Comparison of ENCODE assay signal across 1 cellular context in the genomic region with DNA sequence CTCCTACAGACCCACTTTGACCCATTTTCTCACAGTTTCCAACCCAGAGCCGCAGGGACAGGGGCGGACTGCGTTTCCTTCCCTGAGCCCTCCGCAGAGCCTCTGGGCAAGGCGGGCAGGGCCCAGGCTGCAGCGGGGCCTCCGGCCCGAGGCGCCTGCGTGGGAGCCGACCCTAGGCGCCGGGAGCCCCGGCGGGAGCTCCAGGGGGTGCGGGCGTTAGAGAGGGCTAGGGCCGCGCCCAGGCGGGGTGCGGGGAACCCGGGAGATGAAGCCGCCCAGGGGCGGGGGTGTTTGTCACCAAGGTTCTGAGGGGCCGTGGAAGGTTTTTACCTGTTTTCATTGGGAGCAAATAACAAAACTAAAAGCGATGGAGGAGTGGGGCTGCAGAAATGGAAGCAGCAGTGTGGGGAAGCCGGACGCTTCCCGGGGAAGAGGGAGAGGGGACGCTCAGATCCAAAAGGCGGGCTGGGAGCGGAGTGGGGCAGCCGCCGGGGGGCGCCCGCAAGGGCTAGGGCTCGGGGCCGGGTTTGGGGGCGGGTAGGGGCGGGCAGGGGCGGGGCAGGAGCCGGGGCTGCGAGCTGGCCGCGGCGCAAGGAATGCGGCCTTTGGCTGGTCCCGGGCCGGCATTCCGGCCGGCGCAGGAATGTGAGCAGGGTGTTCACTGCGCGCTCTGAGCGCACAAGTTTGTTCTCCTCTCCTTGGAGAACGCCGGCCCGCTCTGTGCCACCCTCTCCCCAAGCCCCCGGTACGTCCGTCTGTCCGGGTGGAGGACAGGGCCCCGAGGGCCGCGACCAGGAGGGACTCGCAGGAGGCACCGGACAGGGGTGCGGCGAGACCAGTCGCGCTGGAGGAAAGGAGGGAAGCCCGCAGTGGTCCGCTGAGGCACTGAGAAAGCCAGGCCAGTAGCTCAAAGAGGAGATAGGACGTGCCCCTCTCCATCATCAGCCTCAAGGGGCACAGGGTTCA.
TF ChIP-seq lines count a peak whose summit lies in the region.

No MANE protein-coding gene starts in this region.

TF ChIP-seq in HepG2, 621 proteins besides CTCF, POLR2A, EP300 and RAD21 (continued from another document and continues in another):
- TF ChIP-seq ZNF407 (CRISPR knock-in tag; IDR thresholded peaks at IDR 0.05; ENCODE audit: not compliant biosample characterization) (no peak), PHF8 (CRISPR knock-in tag; IDR thresholded peaks at IDR 0.05) (peak; percentile 52; the same call in 1 of the 2 replicates), E2F1 (CRISPR knock-in tag; IDR thresholded peaks at IDR 0.05) (no peak), ZNF331 (CRISPR knock-in tag; IDR thresholded peaks at IDR 0.05) (0 out of 2 replicates have a peak, but pooled peaks have one; percentile 10), ZBTB49 (CRISPR knock-in tag; IDR thresholded peaks at IDR 0.05; ENCODE audit: borderline replicate concordance) (no peak), MLLT10 (CRISPR knock-in tag; IDR thresholded peaks at IDR 0.05) (no peak), PRDM4 (CRISPR knock-in tag; IDR thresholded peaks at IDR 0.05; ENCODE audit: borderline replicate concordance) (no peak), MEIS2 (CRISPR knock-in tag; IDR thresholded peaks at IDR 0.05) (no peak), HOXA3 (CRISPR knock-in tag; IDR thresholded peaks at IDR 0.05) (peak; percentile 32; the same call in 1 of the 2 replicates), XRCC5 (optimal IDR thresholded peaks at IDR 0.05; ENCODE audit: low read length) (peak; percentile 43), ZFP62 (CRISPR knock-in tag; IDR thresholded peaks at IDR 0.05) (no peak), KDM5B (CRISPR knock-in tag; IDR thresholded peaks at IDR 0.05; ENCODE audit: borderline replicate concordance) (peak; percentile 48; the same call in 1 of the 2 replicates), MLXIP (CRISPR knock-in tag; IDR thresholded peaks at IDR 0.05; ENCODE audit: borderline replicate concordance) (no peak)
- TF ChIP-seq, protein P1, sequence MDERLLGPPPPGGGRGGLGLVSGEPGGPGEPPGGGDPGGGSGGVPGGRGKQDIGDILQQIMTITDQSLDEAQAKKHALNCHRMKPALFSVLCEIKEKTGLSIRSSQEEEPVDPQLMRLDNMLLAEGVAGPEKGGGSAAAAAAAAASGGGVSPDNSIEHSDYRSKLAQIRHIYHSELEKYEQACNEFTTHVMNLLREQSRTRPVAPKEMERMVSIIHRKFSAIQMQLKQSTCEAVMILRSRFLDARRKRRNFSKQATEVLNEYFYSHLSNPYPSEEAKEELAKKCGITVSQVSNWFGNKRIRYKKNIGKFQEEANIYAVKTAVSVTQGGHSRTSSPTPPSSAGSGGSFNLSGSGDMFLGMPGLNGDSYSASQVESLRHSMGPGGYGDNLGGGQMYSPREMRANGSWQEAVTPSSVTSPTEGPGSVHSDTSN (CRISPR knock-in tag; IDR thresholded peaks at IDR 0.05): no peak
- TF ChIP-seq, protein P2, sequence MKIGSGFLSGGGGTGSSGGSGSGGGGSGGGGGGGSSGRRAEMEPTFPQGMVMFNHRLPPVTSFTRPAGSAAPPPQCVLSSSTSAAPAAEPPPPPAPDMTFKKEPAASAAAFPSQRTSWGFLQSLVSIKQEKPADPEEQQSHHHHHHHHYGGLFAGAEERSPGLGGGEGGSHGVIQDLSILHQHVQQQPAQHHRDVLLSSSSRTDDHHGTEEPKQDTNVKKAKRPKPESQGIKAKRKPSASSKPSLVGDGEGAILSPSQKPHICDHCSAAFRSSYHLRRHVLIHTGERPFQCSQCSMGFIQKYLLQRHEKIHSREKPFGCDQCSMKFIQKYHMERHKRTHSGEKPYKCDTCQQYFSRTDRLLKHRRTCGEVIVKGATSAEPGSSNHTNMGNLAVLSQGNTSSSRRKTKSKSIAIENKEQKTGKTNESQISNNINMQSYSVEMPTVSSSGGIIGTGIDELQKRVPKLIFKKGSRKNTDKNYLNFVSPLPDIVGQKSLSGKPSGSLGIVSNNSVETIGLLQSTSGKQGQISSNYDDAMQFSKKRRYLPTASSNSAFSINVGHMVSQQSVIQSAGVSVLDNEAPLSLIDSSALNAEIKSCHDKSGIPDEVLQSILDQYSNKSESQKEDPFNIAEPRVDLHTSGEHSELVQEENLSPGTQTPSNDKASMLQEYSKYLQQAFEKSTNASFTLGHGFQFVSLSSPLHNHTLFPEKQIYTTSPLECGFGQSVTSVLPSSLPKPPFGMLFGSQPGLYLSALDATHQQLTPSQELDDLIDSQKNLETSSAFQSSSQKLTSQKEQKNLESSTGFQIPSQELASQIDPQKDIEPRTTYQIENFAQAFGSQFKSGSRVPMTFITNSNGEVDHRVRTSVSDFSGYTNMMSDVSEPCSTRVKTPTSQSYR (CRISPR knock-in tag; IDR thresholded peaks at IDR 0.05; ENCODE audit: borderline replicate concordance): no peak
- TF ChIP-seq, protein P3, sequence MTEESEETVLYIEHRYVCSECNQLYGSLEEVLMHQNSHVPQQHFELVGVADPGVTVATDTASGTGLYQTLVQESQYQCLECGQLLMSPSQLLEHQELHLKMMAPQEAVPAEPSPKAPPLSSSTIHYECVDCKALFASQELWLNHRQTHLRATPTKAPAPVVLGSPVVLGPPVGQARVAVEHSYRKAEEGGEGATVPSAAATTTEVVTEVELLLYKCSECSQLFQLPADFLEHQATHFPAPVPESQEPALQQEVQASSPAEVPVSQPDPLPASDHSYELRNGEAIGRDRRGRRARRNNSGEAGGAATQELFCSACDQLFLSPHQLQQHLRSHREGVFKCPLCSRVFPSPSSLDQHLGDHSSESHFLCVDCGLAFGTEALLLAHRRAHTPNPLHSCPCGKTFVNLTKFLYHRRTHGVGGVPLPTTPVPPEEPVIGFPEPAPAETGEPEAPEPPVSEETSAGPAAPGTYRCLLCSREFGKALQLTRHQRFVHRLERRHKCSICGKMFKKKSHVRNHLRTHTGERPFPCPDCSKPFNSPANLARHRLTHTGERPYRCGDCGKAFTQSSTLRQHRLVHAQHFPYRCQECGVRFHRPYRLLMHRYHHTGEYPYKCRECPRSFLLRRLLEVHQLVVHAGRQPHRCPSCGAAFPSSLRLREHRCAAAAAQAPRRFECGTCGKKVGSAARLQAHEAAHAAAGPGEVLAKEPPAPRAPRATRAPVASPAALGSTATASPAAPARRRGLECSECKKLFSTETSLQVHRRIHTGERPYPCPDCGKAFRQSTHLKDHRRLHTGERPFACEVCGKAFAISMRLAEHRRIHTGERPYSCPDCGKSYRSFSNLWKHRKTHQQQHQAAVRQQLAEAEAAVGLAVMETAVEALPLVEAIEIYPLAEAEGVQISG (CRISPR knock-in tag; IDR thresholded peaks at IDR 0.05): peak; percentile 26; the same call in 1 of the 2 replicates
- TF ChIP-seq, protein P4, sequence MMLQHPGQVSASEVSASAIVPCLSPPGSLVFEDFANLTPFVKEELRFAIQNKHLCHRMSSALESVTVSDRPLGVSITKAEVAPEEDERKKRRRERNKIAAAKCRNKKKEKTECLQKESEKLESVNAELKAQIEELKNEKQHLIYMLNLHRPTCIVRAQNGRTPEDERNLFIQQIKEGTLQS (CRISPR knock-in tag; IDR thresholded peaks at IDR 0.05): no peak
